1 cellular context compared by ENCODE assay signal in the genomic region with DNA sequence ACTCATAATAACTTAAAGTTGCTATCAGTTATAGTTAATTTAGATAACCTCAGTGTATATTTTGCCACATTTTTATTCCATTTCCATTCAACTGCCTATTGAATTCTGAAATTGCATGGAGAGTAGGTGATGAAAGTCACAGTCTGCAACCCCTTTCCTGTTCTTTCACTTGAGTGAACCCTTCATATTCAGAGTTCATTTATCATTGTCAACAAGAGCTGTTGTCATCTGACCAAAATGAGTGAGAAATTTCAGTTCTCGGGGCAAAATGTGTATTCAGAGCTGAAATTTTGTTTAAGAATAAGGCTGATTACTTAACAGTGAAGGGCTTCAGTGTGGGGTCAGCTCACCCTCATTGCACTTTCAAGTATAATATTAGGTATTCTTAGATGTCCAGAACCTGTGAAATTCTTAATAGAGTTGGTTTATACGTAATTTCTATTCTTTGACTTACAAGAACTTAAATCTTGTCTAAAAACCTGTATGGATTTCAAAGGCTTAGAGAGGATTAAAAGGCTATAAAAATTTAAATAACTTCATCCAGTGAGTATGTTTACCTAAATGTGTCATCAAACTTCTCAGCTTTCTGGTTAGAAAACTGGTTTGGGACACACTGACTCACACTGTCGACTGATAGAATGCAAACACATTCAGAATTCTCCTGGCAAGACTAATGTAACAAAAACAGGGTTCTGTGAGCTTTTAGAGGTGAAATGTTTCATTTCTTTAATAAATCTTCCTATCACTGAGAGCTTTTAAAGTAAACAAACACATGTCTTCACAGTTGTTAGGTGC.
TF ChIP-seq lines count a peak whose summit lies in the region.

No MANE protein-coding gene starts in this region.

TF ChIP-seq in WTC11, 78 proteins besides CTCF, POLR2A, EP300 and RAD21 (continued from another document):
- TF ChIP-seq, protein P1, sequence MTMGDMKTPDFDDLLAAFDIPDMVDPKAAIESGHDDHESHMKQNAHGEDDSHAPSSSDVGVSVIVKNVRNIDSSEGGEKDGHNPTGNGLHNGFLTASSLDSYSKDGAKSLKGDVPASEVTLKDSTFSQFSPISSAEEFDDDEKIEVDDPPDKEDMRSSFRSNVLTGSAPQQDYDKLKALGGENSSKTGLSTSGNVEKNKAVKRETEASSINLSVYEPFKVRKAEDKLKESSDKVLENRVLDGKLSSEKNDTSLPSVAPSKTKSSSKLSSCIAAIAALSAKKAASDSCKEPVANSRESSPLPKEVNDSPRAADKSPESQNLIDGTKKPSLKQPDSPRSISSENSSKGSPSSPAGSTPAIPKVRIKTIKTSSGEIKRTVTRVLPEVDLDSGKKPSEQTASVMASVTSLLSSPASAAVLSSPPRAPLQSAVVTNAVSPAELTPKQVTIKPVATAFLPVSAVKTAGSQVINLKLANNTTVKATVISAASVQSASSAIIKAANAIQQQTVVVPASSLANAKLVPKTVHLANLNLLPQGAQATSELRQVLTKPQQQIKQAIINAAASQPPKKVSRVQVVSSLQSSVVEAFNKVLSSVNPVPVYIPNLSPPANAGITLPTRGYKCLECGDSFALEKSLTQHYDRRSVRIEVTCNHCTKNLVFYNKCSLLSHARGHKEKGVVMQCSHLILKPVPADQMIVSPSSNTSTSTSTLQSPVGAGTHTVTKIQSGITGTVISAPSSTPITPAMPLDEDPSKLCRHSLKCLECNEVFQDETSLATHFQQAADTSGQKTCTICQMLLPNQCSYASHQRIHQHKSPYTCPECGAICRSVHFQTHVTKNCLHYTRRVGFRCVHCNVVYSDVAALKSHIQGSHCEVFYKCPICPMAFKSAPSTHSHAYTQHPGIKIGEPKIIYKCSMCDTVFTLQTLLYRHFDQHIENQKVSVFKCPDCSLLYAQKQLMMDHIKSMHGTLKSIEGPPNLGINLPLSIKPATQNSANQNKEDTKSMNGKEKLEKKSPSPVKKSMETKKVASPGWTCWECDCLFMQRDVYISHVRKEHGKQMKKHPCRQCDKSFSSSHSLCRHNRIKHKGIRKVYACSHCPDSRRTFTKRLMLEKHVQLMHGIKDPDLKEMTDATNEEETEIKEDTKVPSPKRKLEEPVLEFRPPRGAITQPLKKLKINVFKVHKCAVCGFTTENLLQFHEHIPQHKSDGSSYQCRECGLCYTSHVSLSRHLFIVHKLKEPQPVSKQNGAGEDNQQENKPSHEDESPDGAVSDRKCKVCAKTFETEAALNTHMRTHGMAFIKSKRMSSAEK (CRISPR knock-in tag; IDR thresholded peaks at IDR 0.05; ENCODE audit: borderline replicate concordance), result no peak
